In the genomic region with DNA sequence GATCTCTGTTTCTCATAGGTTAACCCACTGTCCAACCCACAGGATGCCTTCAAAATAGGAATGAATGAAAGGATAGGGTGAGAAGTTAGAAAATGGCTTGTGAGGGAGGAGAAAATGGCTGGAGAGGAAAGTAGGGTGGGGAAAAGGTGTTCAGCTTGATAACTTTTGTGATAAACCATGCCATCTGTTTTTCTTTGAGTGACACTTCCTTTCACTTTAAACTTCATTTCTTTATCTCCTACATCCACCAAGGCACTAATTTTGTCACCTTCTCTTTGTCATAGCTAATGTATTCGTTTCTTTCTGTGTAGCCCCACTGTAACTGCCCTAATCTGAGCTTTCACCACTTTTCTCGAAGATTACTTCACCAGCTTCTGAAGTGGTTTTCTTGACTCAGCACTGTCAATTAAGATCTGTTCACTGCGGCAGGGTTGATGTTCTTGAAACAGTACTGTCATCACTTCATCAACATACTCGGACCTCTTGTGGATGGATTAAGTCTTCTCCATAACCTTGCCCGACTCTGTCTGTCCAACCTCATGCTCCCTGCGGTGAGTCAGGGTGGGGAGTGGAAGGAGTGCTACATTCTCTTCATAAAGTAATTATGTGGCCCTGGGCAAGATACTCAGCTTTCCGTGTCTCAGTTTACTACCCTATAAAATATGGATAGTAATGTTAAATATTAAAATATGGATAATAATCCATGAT, we compare ENCODE assay signal across 1 cellular context.
TF ChIP-seq lines count a peak whose summit lies in the region.

No MANE protein-coding gene starts in this region.

TF ChIP-seq in HEK293, 187 proteins besides CTCF, POLR2A, EP300 and RAD21 (continued from another document and continues in another):
- TF ChIP-seq, protein P1, sequence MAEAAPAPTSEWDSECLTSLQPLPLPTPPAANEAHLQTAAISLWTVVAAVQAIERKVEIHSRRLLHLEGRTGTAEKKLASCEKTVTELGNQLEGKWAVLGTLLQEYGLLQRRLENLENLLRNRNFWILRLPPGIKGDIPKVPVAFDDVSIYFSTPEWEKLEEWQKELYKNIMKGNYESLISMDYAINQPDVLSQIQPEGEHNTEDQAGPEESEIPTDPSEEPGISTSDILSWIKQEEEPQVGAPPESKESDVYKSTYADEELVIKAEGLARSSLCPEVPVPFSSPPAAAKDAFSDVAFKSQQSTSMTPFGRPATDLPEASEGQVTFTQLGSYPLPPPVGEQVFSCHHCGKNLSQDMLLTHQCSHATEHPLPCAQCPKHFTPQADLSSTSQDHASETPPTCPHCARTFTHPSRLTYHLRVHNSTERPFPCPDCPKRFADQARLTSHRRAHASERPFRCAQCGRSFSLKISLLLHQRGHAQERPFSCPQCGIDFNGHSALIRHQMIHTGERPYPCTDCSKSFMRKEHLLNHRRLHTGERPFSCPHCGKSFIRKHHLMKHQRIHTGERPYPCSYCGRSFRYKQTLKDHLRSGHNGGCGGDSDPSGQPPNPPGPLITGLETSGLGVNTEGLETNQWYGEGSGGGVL (tag by site-specific recombination; IDR thresholded peaks at IDR 0.05) = no peak; the same call in 1 of the 2 replicates
- TF ChIP-seq KLF7 (tag by site-specific recombination; IDR thresholded peaks at IDR 0.05; ENCODE audit: borderline replicate concordance) (no peak), ZNF114 (tag by site-specific recombination; IDR thresholded peaks at IDR 0.05) (no peak), ZNF48 (tag by site-specific recombination; IDR thresholded peaks at IDR 0.05) (no peak), HOXD13 (CRISPR knock-in tag; IDR thresholded peaks at IDR 0.05; ENCODE audit: borderline replicate concordance) (no peak), ZNF747 (tag by site-specific recombination; IDR thresholded peaks at IDR 0.05) (no peak), ZNF2 (tag by site-specific recombination; IDR thresholded peaks at IDR 0.05) (peak; percentile 90), BCL11B (tag by site-specific recombination; IDR thresholded peaks at IDR 0.05; ENCODE audit: low read depth) (no peak), ZNF175 (tag by site-specific recombination; IDR thresholded peaks at IDR 0.05) (no peak), REPIN1 (tag by site-specific recombination; IDR thresholded peaks at IDR 0.05; ENCODE audit: low read depth) (no peak), ZNF792 (tag by site-specific recombination; IDR thresholded peaks at IDR 0.05) (no peak), ZNF146 (tag by site-specific recombination; IDR thresholded peaks at IDR 0.05) (no peak; the same call in 1 of the 2 replicates), MYNN (tag by site-specific recombination; IDR thresholded peaks at IDR 0.05; ENCODE audit: borderline replicate concordance) (no peak), ZNF37A (tag by site-specific recombination; IDR thresholded peaks at IDR 0.05) (no peak), ZNF473 (tag by site-specific recombination; IDR thresholded peaks at IDR 0.05) (no peak), ZNF560 (tag by site-specific recombination; IDR thresholded peaks at IDR 0.05; ENCODE audit: borderline replicate concordance) (no peak), ZNF155 (tag by site-specific recombination; IDR thresholded peaks at IDR 0.05) (no peak), ZNF354C (tag by site-specific recombination; IDR thresholded peaks at IDR 0.05; ENCODE audit: borderline replicate concordance, low read depth) (no peak), ZNF555 (tag by site-specific recombination; conservative IDR thresholded peaks at IDR 0.05) (no peak)
- TF ChIP-seq, protein P2, sequence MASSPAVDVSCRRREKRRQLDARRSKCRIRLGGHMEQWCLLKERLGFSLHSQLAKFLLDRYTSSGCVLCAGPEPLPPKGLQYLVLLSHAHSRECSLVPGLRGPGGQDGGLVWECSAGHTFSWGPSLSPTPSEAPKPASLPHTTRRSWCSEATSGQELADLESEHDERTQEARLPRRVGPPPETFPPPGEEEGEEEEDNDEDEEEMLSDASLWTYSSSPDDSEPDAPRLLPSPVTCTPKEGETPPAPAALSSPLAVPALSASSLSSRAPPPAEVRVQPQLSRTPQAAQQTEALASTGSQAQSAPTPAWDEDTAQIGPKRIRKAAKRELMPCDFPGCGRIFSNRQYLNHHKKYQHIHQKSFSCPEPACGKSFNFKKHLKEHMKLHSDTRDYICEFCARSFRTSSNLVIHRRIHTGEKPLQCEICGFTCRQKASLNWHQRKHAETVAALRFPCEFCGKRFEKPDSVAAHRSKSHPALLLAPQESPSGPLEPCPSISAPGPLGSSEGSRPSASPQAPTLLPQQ (tag by site-specific recombination; IDR thresholded peaks at IDR 0.05) = peak; percentile 62
- TF ChIP-seq, protein P3, sequence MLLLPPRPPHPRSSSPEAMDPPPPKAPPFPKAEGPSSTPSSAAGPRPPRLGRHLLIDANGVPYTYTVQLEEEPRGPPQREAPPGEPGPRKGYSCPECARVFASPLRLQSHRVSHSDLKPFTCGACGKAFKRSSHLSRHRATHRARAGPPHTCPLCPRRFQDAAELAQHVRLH (tag by site-specific recombination; IDR thresholded peaks at IDR 0.05) = 0 out of 2 replicates have a peak, but pooled peaks have one; percentile 42
- TF ChIP-seq, protein P4, sequence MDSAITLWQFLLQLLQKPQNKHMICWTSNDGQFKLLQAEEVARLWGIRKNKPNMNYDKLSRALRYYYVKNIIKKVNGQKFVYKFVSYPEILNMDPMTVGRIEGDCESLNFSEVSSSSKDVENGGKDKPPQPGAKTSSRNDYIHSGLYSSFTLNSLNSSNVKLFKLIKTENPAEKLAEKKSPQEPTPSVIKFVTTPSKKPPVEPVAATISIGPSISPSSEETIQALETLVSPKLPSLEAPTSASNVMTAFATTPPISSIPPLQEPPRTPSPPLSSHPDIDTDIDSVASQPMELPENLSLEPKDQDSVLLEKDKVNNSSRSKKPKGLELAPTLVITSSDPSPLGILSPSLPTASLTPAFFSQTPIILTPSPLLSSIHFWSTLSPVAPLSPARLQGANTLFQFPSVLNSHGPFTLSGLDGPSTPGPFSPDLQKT (IDR thresholded peaks at IDR 0.05; ENCODE audit: borderline replicate concordance, low read depth, low read length) = no peak
- TF ChIP-seq, protein P5, sequence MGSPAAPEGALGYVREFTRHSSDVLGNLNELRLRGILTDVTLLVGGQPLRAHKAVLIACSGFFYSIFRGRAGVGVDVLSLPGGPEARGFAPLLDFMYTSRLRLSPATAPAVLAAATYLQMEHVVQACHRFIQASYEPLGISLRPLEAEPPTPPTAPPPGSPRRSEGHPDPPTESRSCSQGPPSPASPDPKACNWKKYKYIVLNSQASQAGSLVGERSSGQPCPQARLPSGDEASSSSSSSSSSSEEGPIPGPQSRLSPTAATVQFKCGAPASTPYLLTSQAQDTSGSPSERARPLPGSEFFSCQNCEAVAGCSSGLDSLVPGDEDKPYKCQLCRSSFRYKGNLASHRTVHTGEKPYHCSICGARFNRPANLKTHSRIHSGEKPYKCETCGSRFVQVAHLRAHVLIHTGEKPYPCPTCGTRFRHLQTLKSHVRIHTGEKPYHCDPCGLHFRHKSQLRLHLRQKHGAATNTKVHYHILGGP (tag by site-specific recombination; IDR thresholded peaks at IDR 0.05) = no peak
- TF ChIP-seq, protein P6, sequence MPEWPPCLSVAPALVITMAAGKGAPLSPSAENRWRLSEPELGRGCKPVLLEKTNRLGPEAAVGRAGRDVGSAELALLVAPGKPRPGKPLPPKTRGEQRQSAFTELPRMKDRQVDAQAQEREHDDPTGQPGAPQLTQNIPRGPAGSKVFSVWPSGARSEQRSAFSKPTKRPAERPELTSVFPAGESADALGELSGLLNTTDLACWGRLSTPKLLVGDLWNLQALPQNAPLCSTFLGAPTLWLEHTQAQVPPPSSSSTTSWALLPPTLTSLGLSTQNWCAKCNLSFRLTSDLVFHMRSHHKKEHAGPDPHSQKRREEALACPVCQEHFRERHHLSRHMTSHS (tag by site-specific recombination; IDR thresholded peaks at IDR 0.05) = no peak
- TF ChIP-seq, protein P7, sequence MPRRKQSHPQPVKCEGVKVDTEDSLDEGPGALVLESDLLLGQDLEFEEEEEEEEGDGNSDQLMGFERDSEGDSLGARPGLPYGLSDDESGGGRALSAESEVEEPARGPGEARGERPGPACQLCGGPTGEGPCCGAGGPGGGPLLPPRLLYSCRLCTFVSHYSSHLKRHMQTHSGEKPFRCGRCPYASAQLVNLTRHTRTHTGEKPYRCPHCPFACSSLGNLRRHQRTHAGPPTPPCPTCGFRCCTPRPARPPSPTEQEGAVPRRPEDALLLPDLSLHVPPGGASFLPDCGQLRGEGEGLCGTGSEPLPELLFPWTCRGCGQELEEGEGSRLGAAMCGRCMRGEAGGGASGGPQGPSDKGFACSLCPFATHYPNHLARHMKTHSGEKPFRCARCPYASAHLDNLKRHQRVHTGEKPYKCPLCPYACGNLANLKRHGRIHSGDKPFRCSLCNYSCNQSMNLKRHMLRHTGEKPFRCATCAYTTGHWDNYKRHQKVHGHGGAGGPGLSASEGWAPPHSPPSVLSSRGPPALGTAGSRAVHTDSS (tag by site-specific recombination; IDR thresholded peaks at IDR 0.05) = peak; percentile 26; the same call in 1 of the 2 replicates
- TF ChIP-seq, protein P8, sequence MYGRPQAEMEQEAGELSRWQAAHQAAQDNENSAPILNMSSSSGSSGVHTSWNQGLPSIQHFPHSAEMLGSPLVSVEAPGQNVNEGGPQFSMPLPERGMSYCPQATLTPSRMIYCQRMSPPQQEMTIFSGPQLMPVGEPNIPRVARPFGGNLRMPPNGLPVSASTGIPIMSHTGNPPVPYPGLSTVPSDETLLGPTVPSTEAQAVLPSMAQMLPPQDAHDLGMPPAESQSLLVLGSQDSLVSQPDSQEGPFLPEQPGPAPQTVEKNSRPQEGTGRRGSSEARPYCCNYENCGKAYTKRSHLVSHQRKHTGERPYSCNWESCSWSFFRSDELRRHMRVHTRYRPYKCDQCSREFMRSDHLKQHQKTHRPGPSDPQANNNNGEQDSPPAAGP (tag by site-specific recombination; IDR thresholded peaks at IDR 0.05) = peak; percentile 91
- TF ChIP-seq, protein P9, sequence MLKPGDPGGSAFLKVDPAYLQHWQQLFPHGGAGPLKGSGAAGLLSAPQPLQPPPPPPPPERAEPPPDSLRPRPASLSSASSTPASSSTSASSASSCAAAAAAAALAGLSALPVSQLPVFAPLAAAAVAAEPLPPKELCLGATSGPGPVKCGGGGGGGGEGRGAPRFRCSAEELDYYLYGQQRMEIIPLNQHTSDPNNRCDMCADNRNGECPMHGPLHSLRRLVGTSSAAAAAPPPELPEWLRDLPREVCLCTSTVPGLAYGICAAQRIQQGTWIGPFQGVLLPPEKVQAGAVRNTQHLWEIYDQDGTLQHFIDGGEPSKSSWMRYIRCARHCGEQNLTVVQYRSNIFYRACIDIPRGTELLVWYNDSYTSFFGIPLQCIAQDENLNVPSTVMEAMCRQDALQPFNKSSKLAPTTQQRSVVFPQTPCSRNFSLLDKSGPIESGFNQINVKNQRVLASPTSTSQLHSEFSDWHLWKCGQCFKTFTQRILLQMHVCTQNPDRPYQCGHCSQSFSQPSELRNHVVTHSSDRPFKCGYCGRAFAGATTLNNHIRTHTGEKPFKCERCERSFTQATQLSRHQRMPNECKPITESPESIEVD (tag by site-specific recombination; IDR thresholded peaks at IDR 0.05) = peak; percentile 88
- TF ChIP-seq, protein P10, sequence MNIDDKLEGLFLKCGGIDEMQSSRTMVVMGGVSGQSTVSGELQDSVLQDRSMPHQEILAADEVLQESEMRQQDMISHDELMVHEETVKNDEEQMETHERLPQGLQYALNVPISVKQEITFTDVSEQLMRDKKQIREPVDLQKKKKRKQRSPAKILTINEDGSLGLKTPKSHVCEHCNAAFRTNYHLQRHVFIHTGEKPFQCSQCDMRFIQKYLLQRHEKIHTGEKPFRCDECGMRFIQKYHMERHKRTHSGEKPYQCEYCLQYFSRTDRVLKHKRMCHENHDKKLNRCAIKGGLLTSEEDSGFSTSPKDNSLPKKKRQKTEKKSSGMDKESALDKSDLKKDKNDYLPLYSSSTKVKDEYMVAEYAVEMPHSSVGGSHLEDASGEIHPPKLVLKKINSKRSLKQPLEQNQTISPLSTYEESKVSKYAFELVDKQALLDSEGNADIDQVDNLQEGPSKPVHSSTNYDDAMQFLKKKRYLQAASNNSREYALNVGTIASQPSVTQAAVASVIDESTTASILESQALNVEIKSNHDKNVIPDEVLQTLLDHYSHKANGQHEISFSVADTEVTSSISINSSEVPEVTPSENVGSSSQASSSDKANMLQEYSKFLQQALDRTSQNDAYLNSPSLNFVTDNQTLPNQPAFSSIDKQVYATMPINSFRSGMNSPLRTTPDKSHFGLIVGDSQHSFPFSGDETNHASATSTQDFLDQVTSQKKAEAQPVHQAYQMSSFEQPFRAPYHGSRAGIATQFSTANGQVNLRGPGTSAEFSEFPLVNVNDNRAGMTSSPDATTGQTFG (tag by site-specific recombination; IDR thresholded peaks at IDR 0.05; ENCODE audit: borderline replicate concordance) = no peak
- TF ChIP-seq, protein P11, sequence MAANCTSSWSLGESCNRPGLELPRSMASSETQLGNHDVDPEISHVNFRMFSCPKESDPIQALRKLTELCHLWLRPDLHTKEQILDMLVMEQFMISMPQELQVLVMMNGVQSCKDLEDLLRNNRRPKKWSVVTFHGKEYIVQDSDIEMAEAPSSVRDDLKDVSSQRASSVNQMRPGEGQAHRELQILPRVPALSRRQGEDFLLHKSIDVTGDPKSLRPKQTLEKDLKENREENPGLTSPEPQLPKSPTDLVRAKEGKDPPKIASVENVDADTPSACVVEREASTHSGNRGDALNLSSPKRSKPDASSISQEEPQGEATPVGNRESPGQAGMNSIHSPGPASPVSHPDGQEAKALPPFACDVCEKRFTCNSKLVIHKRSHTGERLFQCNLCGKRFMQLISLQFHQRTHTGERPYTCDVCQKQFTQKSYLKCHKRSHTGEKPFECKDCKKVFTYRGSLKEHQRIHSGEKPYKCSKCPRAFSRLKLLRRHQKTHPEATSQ (tag by site-specific recombination; IDR thresholded peaks at IDR 0.05) = peak; percentile 76; the same call in 1 of the 2 replicates
- TF ChIP-seq, protein P12, sequence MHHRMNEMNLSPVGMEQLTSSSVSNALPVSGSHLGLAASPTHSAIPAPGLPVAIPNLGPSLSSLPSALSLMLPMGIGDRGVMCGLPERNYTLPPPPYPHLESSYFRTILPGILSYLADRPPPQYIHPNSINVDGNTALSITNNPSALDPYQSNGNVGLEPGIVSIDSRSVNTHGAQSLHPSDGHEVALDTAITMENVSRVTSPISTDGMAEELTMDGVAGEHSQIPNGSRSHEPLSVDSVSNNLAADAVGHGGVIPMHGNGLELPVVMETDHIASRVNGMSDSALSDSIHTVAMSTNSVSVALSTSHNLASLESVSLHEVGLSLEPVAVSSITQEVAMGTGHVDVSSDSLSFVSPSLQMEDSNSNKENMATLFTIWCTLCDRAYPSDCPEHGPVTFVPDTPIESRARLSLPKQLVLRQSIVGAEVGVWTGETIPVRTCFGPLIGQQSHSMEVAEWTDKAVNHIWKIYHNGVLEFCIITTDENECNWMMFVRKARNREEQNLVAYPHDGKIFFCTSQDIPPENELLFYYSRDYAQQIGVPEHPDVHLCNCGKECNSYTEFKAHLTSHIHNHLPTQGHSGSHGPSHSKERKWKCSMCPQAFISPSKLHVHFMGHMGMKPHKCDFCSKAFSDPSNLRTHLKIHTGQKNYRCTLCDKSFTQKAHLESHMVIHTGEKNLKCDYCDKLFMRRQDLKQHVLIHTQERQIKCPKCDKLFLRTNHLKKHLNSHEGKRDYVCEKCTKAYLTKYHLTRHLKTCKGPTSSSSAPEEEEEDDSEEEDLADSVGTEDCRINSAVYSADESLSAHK (tag by site-specific recombination; IDR thresholded peaks at IDR 0.05) = peak; percentile 95
- TF ChIP-seq, protein P13, sequence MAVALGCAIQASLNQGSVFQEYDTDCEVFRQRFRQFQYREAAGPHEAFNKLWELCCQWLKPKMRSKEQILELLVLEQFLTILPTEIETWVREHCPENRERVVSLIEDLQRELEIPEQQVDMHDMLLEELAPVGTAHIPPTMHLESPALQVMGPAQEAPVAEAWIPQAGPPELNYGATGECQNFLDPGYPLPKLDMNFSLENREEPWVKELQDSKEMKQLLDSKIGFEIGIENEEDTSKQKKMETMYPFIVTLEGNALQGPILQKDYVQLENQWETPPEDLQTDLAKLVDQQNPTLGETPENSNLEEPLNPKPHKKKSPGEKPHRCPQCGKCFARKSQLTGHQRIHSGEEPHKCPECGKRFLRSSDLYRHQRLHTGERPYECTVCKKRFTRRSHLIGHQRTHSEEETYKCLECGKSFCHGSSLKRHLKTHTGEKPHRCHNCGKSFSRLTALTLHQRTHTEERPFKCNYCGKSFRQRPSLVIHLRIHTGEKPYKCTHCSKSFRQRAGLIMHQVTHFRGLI (tag by site-specific recombination; IDR thresholded peaks at IDR 0.05) = peak; percentile 67; the same call in 1 of the 2 replicates
